8 cellular contexts compared by ENCODE assay signal in the genomic region with DNA sequence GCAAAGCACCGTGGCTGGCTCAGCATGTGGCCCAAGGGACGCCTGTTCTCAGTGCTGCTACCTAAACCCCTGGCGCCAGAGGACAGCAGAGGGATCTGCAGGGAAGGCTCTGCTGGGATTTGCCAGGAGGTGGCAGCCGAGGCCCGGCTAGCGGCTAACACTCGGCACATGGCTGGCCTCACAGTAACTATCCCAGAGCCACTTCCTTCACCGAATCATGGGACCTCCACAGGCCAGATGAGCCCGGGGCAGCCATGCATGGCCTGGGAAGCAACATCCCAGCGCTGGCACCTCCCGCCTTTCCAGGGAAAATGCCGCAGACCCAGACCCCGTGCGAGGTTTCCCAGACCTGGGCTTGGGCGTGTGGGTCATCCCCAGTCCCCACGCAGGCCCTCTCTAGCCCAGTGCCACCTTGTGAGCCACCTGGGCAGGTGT. TPM values are rescaled to one million over a fixed set of nuclear protein-coding genes. Genes with fewer than 3 reads are reported as not detected.
A peak's percentile ranks its signal among the peaks of the same experiment; 100 is the strongest.
DNase-seq lines count a peak whose midpoint lies in the region; ATAC-seq, FAIRE-seq and TF ChIP-seq lines count a peak whose summit lies in the region.

No MANE protein-coding gene starts in this region.

- no peaks in the 10 kb centered on the region for H3K9me1 ChIP-seq in endothelial cell of umbilical vein (replicated peaks; ENCODE audit: control insufficient read depth, extremely low read depth, insufficient read depth, low read length)

- H3K27me3 ChIP-seq in endothelial cell of umbilical vein (ENCODE audit: control insufficient read depth in 2 of 2, insufficient read depth in 2 of 2, low read length in 2 of 2) = no peaks in the 10 kb centered on the region

- no peaks in the 10 kb centered on the region for H3K79me2 ChIP-seq in endothelial cell of umbilical vein (ENCODE audit: control insufficient read depth, insufficient read depth, low read length)

- TF ChIP-seq POLR2A in endothelial cell of umbilical vein (IDR thresholded peaks at IDR 0.05; ENCODE audit: low read depth, low read length) = no peak

- peak; percentile 90 for FAIRE-seq in endothelial cell of umbilical vein (lab: Jason Lieb, UNC)

- H3K9ac ChIP-seq in endothelial cell of umbilical vein (replicated peaks; ENCODE audit: extremely low read depth, insufficient read depth, low read length) = no peak overlapping the region

- H4K20me1 ChIP-seq in endothelial cell of umbilical vein (replicated peaks; ENCODE audit: control insufficient read depth, extremely low read depth, insufficient read depth, low read length) = no peaks in the 10 kb centered on the region

- no TSS peak for BruUV-seq in endothelial cell of umbilical vein (replicated peaks; lab: Mats Ljungman, UMichigan)

- no peaks in the 10 kb centered on the region for H3K36me3 ChIP-seq in endothelial cell of umbilical vein (ENCODE audit: control insufficient read depth in 2 of 2, extremely low read depth in 1 of 2, insufficient read depth in 2 of 2, low read length in 2 of 2)

- peak; percentile 91 for ATAC-seq in HG02623 (IDR thresholded peaks at IDR 0.05; ENCODE audit: unreplicated experiment)

- POLR2A ChIA-PET in endothelial cell of umbilical vein (lab: Charles Lee) = no interaction called here

- H3K9me3 ChIP-seq in endothelial cell of umbilical vein (replicated peaks; ENCODE audit: control insufficient read depth, insufficient read depth, low read length) = no peaks in the 10 kb centered on the region

- intact Hi-C loops in endothelial cell of umbilical vein (cut with micrococcal nuclease) = loop anchor here (1.0 kb wide), 3 partner anchors 129 to 415 kb away; no protein-coding TSS in a partner anchor

- dilution Hi-C loops in endothelial cell of umbilical vein (cut with MboI; ENCODE audit: extremely low pct_ligation_motif_present, low sequenced_read_pairs) = no loop called here

- H3K4me1 ChIP-seq in endothelial cell of umbilical vein (ENCODE audit: control insufficient read depth, extremely low read depth, insufficient read depth, low read length) = no peaks in the 10 kb centered on the region

- DNase-seq in NCI-H526 (lab: John Stamatoyannopoulos, UW) (peak; percentile 58 to 88), endothelial cell of umbilical vein (ENCODE audit: low read depth, low spot score) (peak; percentile 79), middle frontal gyrus (ENCODE audit: extremely low spot score, low spot score) (peak; percentile 66), NCI-H510A (lab: John Stamatoyannopoulos, UW) (no peak)
- peak; percentile 12 to 38 (median 34) for DNase-seq in activated CD8-positive, alpha-beta memory T cell treated with anti-CD3 and anti-CD28 coated beads for 48 hours (ENCODE audit: low read depth in 2 of 3, low spot score in 2 of 3)
- peak; percentile 75 for DNase-seq in stimulated activated CD8-positive, alpha-beta memory T cell treated with anti-CD3 and anti-CD28 coated beads, Interleukin-4, amount 100 ng/mL, for 48 hours

- CTCF ChIA-PET in endothelial cell of umbilical vein (lab: Charles Lee) = interaction anchor here (0.8 to 1.8 kb wide), 4 partner anchors 128 to 229 kb away, joined by 3 to 15 read pairs (median 8); no protein-coding TSS in a partner anchor

- no peak overlapping the region for H3K4me3 ChIP-seq in endothelial cell of umbilical vein (replicated peaks in 1 of 3; ENCODE audit: insufficient read depth in 1 of 3, low read depth in 1 of 3, low read length in 3 of 3)

- peak overlapping the region; percentile 27 for H2AFZ ChIP-seq in endothelial cell of umbilical vein (ENCODE audit: low read depth, low read length)

- no peak overlapping the region for H3K4me2 ChIP-seq in endothelial cell of umbilical vein (ENCODE audit: insufficient read depth, low read length)

- TF ChIP-seq CTCF in GM12873 (IDR thresholded peaks at IDR 0.05; ENCODE audit: insufficient read depth, low read depth, low read length, missing control alignments) (peak; percentile 96), endothelial cell of umbilical vein (IDR thresholded peaks at IDR 0.05; ENCODE audit: extremely low read depth in 1 of 2, insufficient read depth in 1 of 2, low read depth in 1 of 2, low read length in 2 of 2) (peak; percentile 87 to 98)

- no peak overlapping the region for H3K27ac ChIP-seq in endothelial cell of umbilical vein (ENCODE audit: insufficient read depth, low read depth, low read length)

TF ChIP-seq in endothelial cell of umbilical vein, 7 proteins besides CTCF, POLR2A, EP300 and RAD21:
- TF ChIP-seq EZH2 (IDR thresholded peaks at IDR 0.05; ENCODE audit: borderline replicate concordance, low read depth, low read length, severe bottlenecking) (no peak), MYC (IDR thresholded peaks at IDR 0.05; ENCODE audit: low read depth, low read length) (peak; percentile 48)
- TF ChIP-seq, protein P1, sequence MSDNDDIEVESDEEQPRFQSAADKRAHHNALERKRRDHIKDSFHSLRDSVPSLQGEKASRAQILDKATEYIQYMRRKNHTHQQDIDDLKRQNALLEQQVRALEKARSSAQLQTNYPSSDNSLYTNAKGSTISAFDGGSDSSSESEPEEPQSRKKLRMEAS (IDR thresholded peaks at IDR 0.05; ENCODE audit: insufficient read depth, insufficient read length) = peak; percentile 50

RNA-seq across cellular contexts. Expression of a gene that starts 36.4 kb away (rescaled TPM):
- total RNA-seq in endothelial cell of umbilical vein = 32.9 and 60.0 TPM in 2 replicates
- polyA plus RNA-seq in endothelial cell of umbilical vein = 27.1 and 35.0 TPM in 2 replicates
- polyA plus RNA-seq in endothelial cell of umbilical vein (2011; cell fraction: cytosol; rRNA removed) = 15.8 and 19.9 TPM in 2 replicates
- 48.2 and 58.8 TPM in 2 replicates for polyA plus RNA-seq in endothelial cell of umbilical vein (2011; cell fraction: nucleus; rRNA removed)
- polyA plus RNA-seq in endothelial cell of umbilical vein (2012) = 27.6 and 47.9 TPM in 2 replicates
- 20.0 and 31.5 TPM in 2 replicates for polyA minus RNA-seq in endothelial cell of umbilical vein
- not detected for polyA minus RNA-seq in endothelial cell of umbilical vein (2011; cell fraction: cytosol; rRNA and poly(A)+ RNA removed)
- 12.7 and 18.3 TPM in 2 replicates for polyA minus RNA-seq in endothelial cell of umbilical vein (2011; cell fraction: nucleus; rRNA and poly(A)+ RNA removed)
